In the genomic region with DNA sequence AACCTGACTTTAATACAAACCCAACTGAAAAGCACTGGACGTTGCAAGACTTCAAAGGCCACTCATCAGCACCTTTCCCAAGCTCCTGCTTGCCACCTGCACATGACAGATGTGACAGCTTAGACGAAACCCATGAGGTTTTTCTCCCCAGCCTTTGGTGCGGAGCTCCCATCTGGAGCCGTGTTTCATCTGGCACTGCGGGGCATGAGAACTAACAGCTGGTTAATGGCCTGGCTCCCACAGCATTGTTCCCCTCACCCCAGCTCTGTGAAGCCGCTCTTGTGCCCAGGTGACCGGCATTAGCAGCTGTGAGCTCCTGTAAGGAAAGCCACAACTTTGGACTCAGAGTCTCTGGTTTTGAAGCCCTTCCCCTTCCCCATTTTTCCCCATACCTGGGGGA, we compare ENCODE assay signal across 36 cellular contexts. TPM values are rescaled to one million over a fixed set of nuclear protein-coding genes. Genes with fewer than 3 reads are reported as not detected.
"Had no signal": no experiment of that assay in that cellular context is flagged by ENCODE, and none has a peak within 500 bp of the region (broad histone marks: within the 10 kb centered on the region; RNA-seq: fewer than 3 reads in every experiment).

No MANE protein-coding gene starts in this region.

- ATAC-seq: esophagus mucosa; heart left ventricle; left colon; psoas muscle; stimulated activated naive B cell treated with anti-CD40 and anti-IgM and Interleukin-4, amounts not matched to agents 10 μg/mL and 1 μg/mL and 100 μg/mL, for 72 hours had no signal

- DNase-seq: activated CD4-positive, alpha-beta memory T cell treated with anti-CD3 and anti-CD28 coated beads for 36 hours; activated CD4-positive, alpha-beta T cell treated with anti-CD3 and anti-CD28 coated beads, Interleukin-2, amount 10 ng/mL, durations not matched to agents 24 days and 14 days; activated CD4-positive, CD25-positive, alpha-beta regulatory T cell treated with anti-CD3 and anti-CD28 coated beads, Interleukin-2, amount 50 U/mL, for 72 hours; activated CD8-positive, alpha-beta memory T cell treated with anti-CD3 and anti-CD28 coated beads, Interleukin-2, amount 50 U/mL, for 4 hours; activated effector memory CD4-positive, alpha-beta T cell treated with anti-CD3 and anti-CD28 coated beads, Interleukin-2, amount 50 U/mL, for 16 hours; activated naive CD4-positive, alpha-beta T cell treated with anti-CD3 and anti-CD28 coated beads, Interleukin-2, amount 10 ng/mL, durations not matched to agents 7 days and 5 days; activated naive CD8-positive, alpha-beta T cell treated with anti-CD3 and anti-CD28 coated beads, Interleukin-2, amount 10 ng/mL, durations not matched to agents 7 days and 5 days; activated T-cell treated with anti-CD3 and anti-CD28 coated beads, Interleukin-2, amount 50 U/mL, for 1 hour; caudate nucleus; endodermal cell; foreskin fibroblast; heart left ventricle; hypothalamus; immature natural killer cell; kidney; left colon; naive B cell; nephron progenitor cell; ovary; psoas muscle; sigmoid colon; small intestine; stimulated activated CD4-positive, alpha-beta T cell treated with anti-CD3 and anti-CD28 coated beads, Interleukin-2, amount 100 ng/mL, for 24 hours; stimulated activated naive B cell treated with anti-CD40 and anti-IgM and Interleukin-4, amounts not matched to agents 10 μg/mL and 1 μg/mL and 100 μg/mL, for 72 hours; T-helper 9 cell; WERI-Rb-1 had no signal

- H3K36me3 ChIP-seq: heart left ventricle, neutrophil, ovary, sigmoid colon, tibial nerve, WERI-Rb-1 had no signal

- FAIRE-seq: astrocyte, kidney, small intestine had no signal

- H3K27me3 ChIP-seq: heart left ventricle, neutrophil, ovary, sigmoid colon, tibial nerve had no signal

- H3K27ac ChIP-seq: heart left ventricle, neutrophil, ovary, psoas muscle, sigmoid colon, tibial nerve, WERI-Rb-1 had no signal

- H3K9me3 ChIP-seq: heart left ventricle, neutrophil, ovary, psoas muscle, sigmoid colon, tibial nerve had no signal

- H3K4me3 ChIP-seq: heart left ventricle, ovary, psoas muscle, sigmoid colon, tibial nerve had no signal

- H3K4me1 ChIP-seq: heart left ventricle, psoas muscle, sigmoid colon, tibial nerve had no signal

RNA-seq across cellular contexts. Expression of a gene that starts 50.9 kb away (rescaled TPM):
- total RNA-seq: activated CD4-positive, alpha-beta memory T cell treated with anti-CD3 and anti-CD28 coated beads for 36 hours; activated CD4-positive, alpha-beta T cell treated with anti-CD3 and anti-CD28 coated beads, Interleukin-2, amount 10 ng/mL, durations not matched to agents 24 days and 14 days; activated CD8-positive, alpha-beta memory T cell treated with anti-CD3 and anti-CD28 coated beads for 36 hours; activated naive CD8-positive, alpha-beta T cell treated with anti-CD3 and anti-CD28 coated beads, Interleukin-2, amount 10 ng/mL, durations not matched to agents 7 days and 5 days; activated T-helper 1 cell treated with anti-CD3 and anti-CD28 coated beads, Interleukin-12 subunit alpha, Interleukin-12 subunit beta, Interleukin-2, Interleukin-4 antibody, amounts not matched to agents 30 ng/mL and 10 ng/mL and 1 ng/mL, durations not matched to agents 14 hours and 24 hours and 36 hours; astrocyte; chondrocyte; esophagus mucosa; lower leg skin; mesothelial cell of epicardium; ureter had no signal
- polyA plus RNA-seq: immature natural killer cell, ovary had no signal
